ENCODE assay signal across 23 cellular contexts in genomic region chr4:107579099-107579498, GRCh38.
A peak's percentile ranks its signal among the peaks of the same experiment; 100 is the strongest.
DNase-seq lines count a peak whose midpoint lies in the region; ATAC-seq, FAIRE-seq and TF ChIP-seq lines count a peak whose summit lies in the region.
"Had no signal": no experiment of that assay in that cellular context is flagged by ENCODE, and none has a peak within 500 bp of the region (broad histone marks: within the 10 kb centered on the region; RNA-seq: fewer than 3 reads in every experiment).

No MANE protein-coding gene starts in this region.

- H3K4me3 ChIP-seq in A549: no peak overlapping the region
- H3K4me3 ChIP-seq in HCT116 (replicated peaks in 1 of 2; ENCODE audit: low read depth in 1 of 2, low read length in 2 of 2): no peak overlapping the region
- H3K4me3 ChIP-seq in SK-N-SH (ENCODE audit: low read depth in 2 of 2, low read length in 1 of 2): no peak overlapping the region
- H3K4me3 ChIP-seq in transverse colon: no peak overlapping the region
- H3K4me3 ChIP-seq: BLaER1 treated with 17β-estradiol and CSF1 and Interleukin-3, amounts not matched to agents 10 nM and 100 nM; heart right ventricle; SK-N-MC; stomach; tibial nerve had no signal

- no TSS peak for BruUV-seq in HCT116 (replicated peaks; lab: Mats Ljungman, UMichigan)

- H3K27ac ChIP-seq in A549 (no peak overlapping the region), HCT116 (ENCODE audit: low read depth, low read length) (no peak overlapping the region), SK-N-SH (ENCODE audit: low read depth in 2 of 2, low read length in 1 of 2) (no peak overlapping the region), transverse colon (no peak overlapping the region)
- H3K27ac ChIP-seq: BLaER1 treated with 17β-estradiol and CSF1 and Interleukin-3, amounts not matched to agents 10 nM and 100 nM; heart right ventricle; SK-N-MC; stomach; tibial nerve; VCaP had no signal

- TF ChIP-seq POLR2A in A549 (IDR thresholded peaks at IDR 0.05; ENCODE audit: low read length) (no peak), HCT116 (IDR thresholded peaks at IDR 0.05; ENCODE audit: borderline replicate concordance, extremely low read depth, insufficient read depth, insufficient read length) (no peak), transverse colon (IDR thresholded peaks at IDR 0.05) (no peak)

- no peak overlapping the region for H3K4me2 ChIP-seq in A549
- no peak overlapping the region for H3K4me2 ChIP-seq in HCT116 (ENCODE audit: low read length)
- no peak overlapping the region for H3K4me2 ChIP-seq in SK-N-SH
- H3K4me2 ChIP-seq: BLaER1 treated with 17β-estradiol and CSF1 and Interleukin-3, amounts not matched to agents 10 nM and 100 nM had no signal

- no peaks in the 10 kb centered on the region for H3K9me3 ChIP-seq in A549
- no peaks in the 10 kb centered on the region for H3K9me3 ChIP-seq in HCT116 (ENCODE audit: control insufficient read depth in 1 of 2, insufficient read depth in 1 of 2, low read depth in 1 of 2, low read length in 2 of 2)
- H3K9me3 ChIP-seq in SK-N-SH: no peaks in the 10 kb centered on the region
- no peaks in the 10 kb centered on the region for H3K9me3 ChIP-seq in transverse colon

- RAD21 ChIA-PET in HCT116 (lab: Charles Lee; ENCODE audit: low non-redundant PET in 1 of 2, low total read pairs in 2 of 2, uncharacterized antibody in 2 of 2, unreplicated experiment in 2 of 2): no interaction called here

- H3F3A ChIP-seq in SK-N-SH (replicated peaks; ENCODE audit: insufficient read depth): no peaks in the 10 kb centered on the region

- no peaks in the 10 kb centered on the region for H4K20me1 ChIP-seq in HCT116 (ENCODE audit: insufficient read depth)
- no peaks in the 10 kb centered on the region for H4K20me1 ChIP-seq in SK-N-SH (ENCODE audit: insufficient read depth)
- H4K20me1 ChIP-seq: BLaER1 treated with 17β-estradiol and CSF1 and Interleukin-3, amounts not matched to agents 10 nM and 100 nM had no signal

- no peaks in the 10 kb centered on the region for H3K27me3 ChIP-seq in HCT116 (ENCODE audit: insufficient read depth, low read length)
- H3K27me3 ChIP-seq in SK-N-SH (ENCODE audit: insufficient read depth): no peaks in the 10 kb centered on the region
- no peaks in the 10 kb centered on the region for H3K27me3 ChIP-seq in transverse colon
- H3K27me3 ChIP-seq: BLaER1 treated with 17β-estradiol and CSF1 and Interleukin-3, amounts not matched to agents 10 nM and 100 nM; heart right ventricle; stomach; tibial nerve had no signal

- H2AFZ ChIP-seq in HCT116 (ENCODE audit: low read depth, low read length, poor library complexity, severe bottlenecking) (no peak overlapping the region), SK-N-SH (ENCODE audit: low read depth) (no peak overlapping the region)

- H3K79me2 ChIP-seq in HCT116 (ENCODE audit: insufficient read depth, low read length) (no peaks in the 10 kb centered on the region), SK-N-SH (ENCODE audit: insufficient read depth) (no peaks in the 10 kb centered on the region)

- H3K36me3 ChIP-seq in HCT116 (ENCODE audit: control insufficient read depth in 1 of 2, insufficient read depth in 2 of 2, low read length in 2 of 2) (no peaks in the 10 kb centered on the region), SK-N-SH (replicated peaks in 1 of 2; ENCODE audit: control insufficient read depth in 1 of 2, insufficient read depth in 2 of 2, low read length in 1 of 2) (no peaks in the 10 kb centered on the region), transverse colon (no peaks in the 10 kb centered on the region)
- H3K36me3 ChIP-seq: BLaER1 treated with 17β-estradiol and CSF1 and Interleukin-3, amounts not matched to agents 10 nM and 100 nM; heart right ventricle; stomach; tibial nerve had no signal

- in situ Hi-C loops in transverse colon (cut with MboI; ENCODE audit: low pct_ligation_motif_present in 1 of 4, low pct_unique_long_range_greater_than_20kb in 1 of 4, low sequenced_read_pairs in 3 of 4) (no loop called here), G401 (cut with HindIII; ENCODE audit: low sequenced_read_pairs) (no loop called here)

- peak in 1 of 2 experiments; percentile 21 for DNase-seq in A549 (ENCODE audit: low read depth in 1 of 2, low spot score in 1 of 2)
- DNase-seq in HCT116 (ENCODE audit: low read depth, low spot score): no peak
- DNase-seq in NCI-H446 (lab: John Stamatoyannopoulos, UW): peak; percentile 17 to 80
- peak; percentile 3 for DNase-seq in SK-N-SH
- DNase-seq in transverse colon: no peak
- no peak for DNase-seq in G401 (ENCODE audit: low spot score)
- no peak for DNase-seq in NCI-H1092 (lab: John Stamatoyannopoulos, UW)
- DNase-seq: activated naive CD8-positive, alpha-beta T cell treated with anti-CD3 and anti-CD28 coated beads, Interleukin-2, amount 10 ng/mL, durations not matched to agents 7 days and 5 days; Calu3; heart right ventricle; Kasumi-1; mesendoderm; naive B cell; NCI-H1105; stimulated activated CD4-positive, alpha-beta T cell treated with anti-CD3 and anti-CD28 coated beads, Interleukin-12 subunit alpha, Interleukin-12 subunit beta, amount 100 ng/mL, for 4 hours; stomach had no signal

- TF ChIP-seq CTCF in A549 (IDR thresholded peaks at IDR 0.05): no peak
- TF ChIP-seq CTCF in HCT116 (IDR thresholded peaks at IDR 0.05 in 2 of 3, conservative IDR thresholded peaks at IDR 0.05 in 1 of 3; ENCODE audit: borderline replicate concordance in 1 of 3, insufficient read depth in 1 of 3, low read depth in 2 of 3, low read length in 2 of 3): no peak
- TF ChIP-seq CTCF in SK-N-SH (IDR thresholded peaks at IDR 0.05): no peak; the same call in 1 of the 2 replicates
- TF ChIP-seq CTCF in transverse colon (IDR thresholded peaks at IDR 0.05): no peak

- H3K4me1 ChIP-seq in A549 (no peaks in the 10 kb centered on the region), HCT116 (ENCODE audit: control insufficient read depth in 1 of 2, insufficient read depth in 2 of 2, low read length in 2 of 2) (no peaks in the 10 kb centered on the region), SK-N-SH (ENCODE audit: control insufficient read depth in 1 of 2, insufficient read depth in 2 of 2, low read depth in 1 of 2, low read length in 1 of 2) (no peaks in the 10 kb centered on the region; a peak in 1 of 4 replicates), transverse colon (no peaks in the 10 kb centered on the region)
- H3K4me1 ChIP-seq: BLaER1 treated with 17β-estradiol and CSF1 and Interleukin-3, amounts not matched to agents 10 nM and 100 nM; heart right ventricle; stomach; tibial nerve had no signal

- TF ChIP-seq EP300 in A549 (IDR thresholded peaks at IDR 0.05): no peak
- no peak for TF ChIP-seq EP300 in SK-N-SH (IDR thresholded peaks at IDR 0.05; ENCODE audit: borderline replicate concordance in 1 of 2, low read depth in 1 of 2, low read length in 1 of 2)
- TF ChIP-seq EP300 in transverse colon (IDR thresholded peaks at IDR 0.05; ENCODE audit: low read depth): no peak

- intact Hi-C loops in HCT116 (cut with micrococcal nuclease): no loop called here
- intact Hi-C loops in transverse colon (cut with DNase I; ENCODE audit: low total_unique reads): no loop called here

- peak in 1 of 2 experiments; percentile 31; a peak in 2 of 5 replicates for TF ChIP-seq RAD21 in A549 (conservative IDR thresholded peaks at IDR 0.05 in 1 of 2, IDR thresholded peaks at IDR 0.05 in 1 of 2)
- 0 out of 2 replicates have a peak, but pooled peaks have one; percentile 7 for TF ChIP-seq RAD21 in HCT116 (IDR thresholded peaks at IDR 0.05; ENCODE audit: low read depth)
- no peak for TF ChIP-seq RAD21 in SK-N-SH (IDR thresholded peaks at IDR 0.05; ENCODE audit: low read length)

- CTCF ChIA-PET in A549 (lab: Yijun Ruan, JAX): no interaction called here
- CTCF ChIA-PET in HCT116 (lab: Charles Lee): no interaction called here
- CTCF ChIA-PET in SK-N-SH (lab: Yijun Ruan, JAX): no interaction called here

- peak; percentile 43 to 84; a peak in 3 of 6 replicates for ATAC-seq in A549
- ATAC-seq in HCT116: no peak
- ATAC-seq in GM21528 (IDR thresholded peaks at IDR 0.05; ENCODE audit: low FRiP score, unreplicated experiment): no peak
- ATAC-seq: heart right ventricle, Panc1 had no signal

- H3K9ac ChIP-seq in HCT116 (ENCODE audit: low read length): no peak overlapping the region
- no peak overlapping the region for H3K9ac ChIP-seq in SK-N-SH
- H3K9ac ChIP-seq: BLaER1 treated with 17β-estradiol and CSF1 and Interleukin-3, amounts not matched to agents 10 nM and 100 nM had no signal

- no peaks in the 10 kb centered on the region for H3K9me2 ChIP-seq in HCT116 (ENCODE audit: insufficient read depth)
- H3K9me2 ChIP-seq in SK-N-SH: no peaks in the 10 kb centered on the region

- WGBS in A549 (ENCODE audit: missing lambda C conversion rate): 36% methylated on average over 5 of the region's 13 CpGs
- WGBS in SK-N-SH (ENCODE audit: low lambda C conversion rate): 78% methylated on average over 6 of the region's 13 CpGs
- 96% methylated on average over 13 of the region's 13 CpGs; no CpG with 5 or more reads in 1 of the 2 donors for WGBS in transverse colon (ENCODE audit: low coverage in 1 of 2), 2 donors

- POLR2A ChIA-PET in A549 (lab: Yijun Ruan, JAX): no interaction called here
- POLR2A ChIA-PET in HCT116 (lab: Charles Lee): no interaction called here
- POLR2A ChIA-PET in SK-N-SH (lab: Yijun Ruan, JAX): no interaction called here

- FAIRE-seq in A549 (lab: Jason Lieb, UNC): no peak
- FAIRE-seq: G401.6 had no signal

TF ChIP-seq in A549, 52 proteins besides CTCF, POLR2A, EP300 and RAD21:
- TF ChIP-seq CEBPB (IDR thresholded peaks at IDR 0.05): no peak
- no peak for TF ChIP-seq EHMT2 (IDR thresholded peaks at IDR 0.05; ENCODE audit: low read depth)
- TF ChIP-seq ZC3H11A (IDR thresholded peaks at IDR 0.05): no peak
- no peak for TF ChIP-seq RFX5 (IDR thresholded peaks at IDR 0.05)
- no peak for TF ChIP-seq MAFK (IDR thresholded peaks at IDR 0.05; ENCODE audit: partially characterized antibody)
- no peak for TF ChIP-seq ZFP36 (IDR thresholded peaks at IDR 0.05; ENCODE audit: borderline replicate concordance, partially characterized antibody)

TF ChIP-seq in HCT116, 20 proteins besides CTCF, POLR2A, EP300 and RAD21 (continues in another document):
- TF ChIP-seq ELF1 (IDR thresholded peaks at IDR 0.05; ENCODE audit: borderline replicate concordance, low read depth) (no peak), CBX3 (IDR thresholded peaks at IDR 0.05; ENCODE audit: low read depth) (no peak), POLR2AphosphoS5 (IDR thresholded peaks at IDR 0.05; ENCODE audit: low read depth, low read length) (no peak)

TF ChIP-seq in SK-N-SH, 30 proteins besides CTCF, POLR2A, EP300 and RAD21 (continues in another document):
- no peak for TF ChIP-seq IRF3 (IDR thresholded peaks at IDR 0.05; ENCODE audit: low read depth, low read length)
- TF ChIP-seq SIN3A (IDR thresholded peaks at IDR 0.05; ENCODE audit: borderline replicate concordance, low read depth, low read length): no peak

Comparison
In these comparisons a context has a peak if more than half of its experiments do, and no peak if none do; other contexts are left out.
1. ATAC-seq: peak in A549 (2 of 2); none in HCT116 (single experiment) and GM21528 (single experiment).
2. DNase-seq: peak in NCI-H446 (2 of 2) and SK-N-SH (single experiment); none in HCT116 (single experiment), transverse colon (single experiment), G401 (single experiment) and NCI-H1092 (single experiment).